Comparison of ENCODE assay signal across 11 cellular contexts in the genomic region with DNA sequence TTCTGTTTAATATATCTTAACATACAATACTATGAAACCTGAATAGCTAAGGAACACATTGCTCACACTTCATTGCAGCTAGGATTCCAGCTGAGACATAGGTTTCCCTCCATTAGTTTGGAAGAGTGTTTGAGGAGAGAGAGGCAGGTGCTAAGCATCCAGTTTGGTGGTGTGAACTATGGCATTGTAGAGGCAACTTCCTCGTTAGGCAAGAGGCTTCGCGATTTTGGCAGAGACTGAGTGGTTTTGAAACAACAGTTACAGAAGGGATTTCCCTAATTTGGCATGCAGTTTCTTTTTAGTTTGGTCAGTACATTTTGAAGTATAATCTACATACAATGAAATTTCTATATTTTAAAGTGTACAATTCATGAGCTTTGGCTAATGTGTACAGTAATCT.
DNase-seq lines count a peak whose midpoint lies in the region; ATAC-seq and TF ChIP-seq lines count a peak whose summit lies in the region.
"Had no signal": no experiment of that assay in that cellular context is flagged by ENCODE, and none has a peak within 500 bp of the region (broad histone marks: within the 10 kb centered on the region; RNA-seq: fewer than 3 reads in every experiment).

No MANE protein-coding gene starts in this region.

- no peak overlapping the region for H3K27ac ChIP-seq in thyroid gland

- TF ChIP-seq CTCF in GM10266 (IDR thresholded peaks at IDR 0.05; ENCODE audit: control insufficient read depth, insufficient read depth, low read depth, missing control alignments): no peak
- no peak for TF ChIP-seq CTCF in thyroid gland (IDR thresholded peaks at IDR 0.05)
- TF ChIP-seq CTCF in nephron progenitor cell (IDR thresholded peaks at IDR 0.05): no peak

- no peaks in the 10 kb centered on the region for H3K4me1 Mint-ChIP-seq in nephron progenitor cell

- H3K4me3 ChIP-seq in thyroid gland (replicated peaks in 1 of 3): no peak overlapping the region

- no peak overlapping the region for H3K4me3 Mint-ChIP-seq in nephron progenitor cell
- H3K4me3 Mint-ChIP-seq: activated naive CD8-positive, alpha-beta T cell; CD8-positive, alpha-beta memory T cell; effector memory CD8-positive, alpha-beta T cell had no signal

- H3K27me3 Mint-ChIP-seq in nephron progenitor cell (ENCODE audit: low read depth, poor library complexity): no peaks in the 10 kb centered on the region
- H3K27me3 Mint-ChIP-seq: activated naive CD8-positive, alpha-beta T cell had no signal

- DNase-seq in GM10266 (ENCODE audit: extremely low spot score) (peak; percentile 8), Kasumi-1 (lab: John Stamatoyannopoulos, UW) (peak; percentile 21 to 32), thyroid gland (no peak), DMS53 treated with DMSO at 0.1 percent for 48 hours (lab: John Stamatoyannopoulos, UW; ENCODE audit: unreplicated experiment) (no peak), NCI-H526 (lab: John Stamatoyannopoulos, UW) (no peak), nephron progenitor cell (no peak)
- DNase-seq: CD8-positive, alpha-beta memory T cell; effector memory CD8-positive, alpha-beta T cell had no signal

- H3K9me3 ChIP-seq in thyroid gland: no peaks in the 10 kb centered on the region

- H3K27ac Mint-ChIP-seq in nephron progenitor cell: no peak overlapping the region
- H3K27ac Mint-ChIP-seq: activated naive CD8-positive, alpha-beta T cell; CD8-positive, alpha-beta memory T cell; effector memory CD8-positive, alpha-beta T cell had no signal

- H3K36me3 Mint-ChIP-seq in nephron progenitor cell (ENCODE audit: low read depth): no peaks in the 10 kb centered on the region
- H3K36me3 Mint-ChIP-seq: CD8-positive, alpha-beta memory T cell had no signal

- intact Hi-C loops in thyroid gland (cut with DNase I): no loop called here

- H3K9me3 Mint-ChIP-seq in nephron progenitor cell: no peaks in the 10 kb centered on the region
- H3K9me3 Mint-ChIP-seq: effector memory CD8-positive, alpha-beta T cell had no signal

- no peak for TF ChIP-seq POLR2A in thyroid gland (IDR thresholded peaks at IDR 0.05)

- H3K27me3 ChIP-seq in thyroid gland: no peaks in the 10 kb centered on the region

- no peaks in the 10 kb centered on the region for H3K36me3 ChIP-seq in thyroid gland

- no peaks in the 10 kb centered on the region for H3K4me1 ChIP-seq in thyroid gland

- 63 to 70% methylated on average over 3 of the region's 3 CpGs for WGBS in thyroid gland, 2 donors

- ATAC-seq in GM19035 (IDR thresholded peaks at IDR 0.05; ENCODE audit: unreplicated experiment) (peak; percentile 90), HG02798 (IDR thresholded peaks at IDR 0.05; ENCODE audit: poor library complexity, unreplicated experiment) (peak; percentile 92)
- ATAC-seq: effector memory CD8-positive, alpha-beta T cell had no signal

Comparison
In these comparisons a context has a peak if more than half of its experiments do, and no peak if none do; other contexts are left out.
1. DNase-seq: peak in GM10266 (single experiment) and Kasumi-1 (2 of 2); none in thyroid gland (0 of 2), DMS53 treated with DMSO at 0.1 percent for 48 hours (single experiment), NCI-H526 (0 of 2) and nephron progenitor cell (single experiment).